In the genomic region with DNA sequence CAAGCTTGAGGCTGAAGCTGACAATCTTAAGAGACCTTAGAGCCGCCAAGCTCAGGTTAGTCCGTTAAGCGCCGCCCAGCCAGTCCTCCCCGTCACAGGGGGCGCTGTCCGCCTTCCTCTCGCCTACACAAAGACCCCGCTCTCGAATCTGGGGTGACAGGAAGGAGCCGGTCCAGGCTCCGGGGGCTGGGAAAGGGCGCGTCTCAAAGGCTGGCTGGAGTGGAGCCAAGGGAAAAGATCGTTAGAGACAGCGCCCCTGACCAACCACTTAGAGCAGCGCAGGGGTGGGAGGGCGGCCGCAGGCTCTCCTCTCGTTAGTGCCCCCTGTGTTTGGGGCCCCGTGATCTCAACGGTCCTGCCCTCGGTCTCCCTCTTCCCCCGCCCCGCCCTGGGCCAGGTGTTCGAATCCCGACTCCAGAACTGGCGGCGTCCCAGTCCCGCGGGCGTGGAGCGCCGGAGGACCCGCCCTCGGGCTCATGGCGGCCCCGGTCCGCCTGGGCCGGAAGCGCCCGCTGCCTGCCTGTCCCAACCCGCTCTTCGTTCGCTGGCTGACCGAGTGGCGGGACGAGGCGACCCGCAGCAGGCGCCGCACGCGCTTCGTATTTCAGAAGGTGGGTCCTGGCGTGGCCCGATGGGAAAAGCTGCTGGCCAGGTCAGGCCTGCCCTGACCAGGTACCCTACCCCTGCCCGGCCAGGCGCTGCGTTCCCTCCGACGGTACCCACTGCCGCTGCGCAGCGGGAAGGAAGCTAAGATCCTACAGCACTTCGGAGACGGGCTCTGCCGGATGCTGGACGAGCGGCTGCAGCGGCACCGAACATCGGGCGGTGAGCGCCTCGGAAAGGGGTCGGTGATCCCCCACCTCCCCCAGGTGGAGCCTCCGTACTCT, we compare ENCODE assay signal across 8 cellular contexts. TPM values are rescaled to one million over a fixed set of nuclear protein-coding genes. Genes with fewer than 3 reads are reported as not detected.
A peak's percentile ranks its signal among the peaks of the same experiment; 100 is the strongest.
DNase-seq lines count a peak whose midpoint lies in the region; ATAC-seq and TF ChIP-seq lines count a peak whose summit lies in the region.

A gene with protein sequence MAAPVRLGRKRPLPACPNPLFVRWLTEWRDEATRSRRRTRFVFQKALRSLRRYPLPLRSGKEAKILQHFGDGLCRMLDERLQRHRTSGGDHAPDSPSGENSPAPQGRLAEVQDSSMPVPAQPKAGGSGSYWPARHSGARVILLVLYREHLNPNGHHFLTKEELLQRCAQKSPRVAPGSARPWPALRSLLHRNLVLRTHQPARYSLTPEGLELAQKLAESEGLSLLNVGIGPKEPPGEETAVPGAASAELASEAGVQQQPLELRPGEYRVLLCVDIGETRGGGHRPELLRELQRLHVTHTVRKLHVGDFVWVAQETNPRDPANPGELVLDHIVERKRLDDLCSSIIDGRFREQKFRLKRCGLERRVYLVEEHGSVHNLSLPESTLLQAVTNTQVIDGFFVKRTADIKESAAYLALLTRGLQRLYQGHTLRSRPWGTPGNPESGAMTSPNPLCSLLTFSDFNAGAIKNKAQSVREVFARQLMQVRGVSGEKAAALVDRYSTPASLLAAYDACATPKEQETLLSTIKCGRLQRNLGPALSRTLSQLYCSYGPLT (plus strand): TSS at position 156 of the 887 bp plus-strand sequence. CDS start 321 bp downstream, at position 477.

- peak; percentile 73 for ATAC-seq in left ventricle myocardium superior
- peak; percentile 68 to 82 (median 73) for ATAC-seq in psoas muscle

- H3K4me3 ChIP-seq in HFF-Myc (replicated peaks; ENCODE audit: low read depth, low read length) = peak within 1 kb of the TSS; percentile 80
- peak within 1 kb of the TSS; percentile 100 for H3K4me3 ChIP-seq in psoas muscle
- H3K4me3 ChIP-seq in urinary bladder (ENCODE audit: low read depth, low read length) = peak within 1 kb of the TSS; percentile 72

- intact Hi-C loops in T-helper 2 cell treated with Interferon-gamma antibody and Interleukin-4, amounts not matched to agents 100 ng/mL and 5 ng/mL, for 36 hours (cut with micrococcal nuclease) = loop anchor here (1.0 kb wide), 4 partner anchors 13 to 129 kb away; a partner anchor contains a TSS
- intact Hi-C loops in left ventricle myocardium superior (cut with micrococcal nuclease) (no loop called here), psoas muscle (cut with DNase I) (loop anchor here in 1 of 2 donors (2.0 kb wide), 1 partner anchor 26 kb away; no protein-coding TSS in a partner anchor)

- DNase-seq in DMS53 treated with DMSO at 0.1 percent for 48 hours (lab: John Stamatoyannopoulos, UW; ENCODE audit: unreplicated experiment) (peak; percentile 86), HFF-Myc (ENCODE audit: extremely low read depth, low read depth) (peak; percentile 95), NCI-H1930 (lab: John Stamatoyannopoulos, UW) (peak; percentile 86 to 92), left ventricle myocardium superior (peak; percentile 98), psoas muscle (peak; percentile 97 to 98)

- H3K27ac ChIP-seq in angular gyrus (ENCODE audit: low read depth, low read length) = peak within 1 kb of the TSS; percentile 93
- H3K27ac ChIP-seq in psoas muscle = peak within 1 kb of the TSS; percentile 99
- peak within 1 kb of the TSS; percentile 95 for H3K27ac ChIP-seq in urinary bladder (ENCODE audit: low read depth)

- H3K9me3 ChIP-seq in psoas muscle = no peaks in the 10 kb centered on the region

- H3K36me3 ChIP-seq in psoas muscle (ENCODE audit: insufficient read depth in 1 of 2, low read depth in 1 of 2) (peaks cover 0 to 47% of the 10 kb centered on the region in 2 donors), urinary bladder (ENCODE audit: insufficient read depth) (no peaks in the 10 kb centered on the region)

- no peaks in the 10 kb centered on the region for H3K27me3 ChIP-seq in psoas muscle (ENCODE audit: insufficient read depth in 3 of 3, low read length in 2 of 3)

- peak; percentile 86 for TF ChIP-seq CTCF in HFF-Myc (IDR thresholded peaks at IDR 0.05; ENCODE audit: low read depth, low read length, missing control alignments)
- TF ChIP-seq CTCF in psoas muscle (IDR thresholded peaks at IDR 0.05) = peak; percentile 75

- WGBS in psoas muscle, 3 donors = 0% methylated on average over 65 to 78 of the region's 78 CpGs
- under 1% methylated on average over 78 of the region's 78 CpGs for WGBS in urinary bladder

- H3K4me1 ChIP-seq in psoas muscle = peaks cover 21% of the 10 kb centered on the region
- no peaks in the 10 kb centered on the region for H3K4me1 ChIP-seq in urinary bladder (ENCODE audit: insufficient read depth)

RNA-seq across cellular contexts. Expression of the gene that starts here (rescaled TPM):
- 94.0 and 101 TPM in 2 replicates for total RNA-seq in T-helper 2 cell treated with Interferon-gamma antibody and Interleukin-4, amounts not matched to agents 100 ng/mL and 5 ng/mL, for 36 hours
- total RNA-seq in left ventricle myocardium superior (37.8 TPM), psoas muscle (10 to 100 TPM; 28.0 to 35.6 (median 31.4) TPM), urinary bladder (38.2 TPM)
- polyA plus RNA-seq in psoas muscle (10 to 100 TPM; 32.5 to 55.3 (median 44.4) TPM), urinary bladder (65.4 TPM)

Comparison
In these comparisons a context has a peak if more than half of its experiments do, and no peak if none do; other contexts are left out.
1. Peak in every context shown above with its lines: DNase-seq, ATAC-seq, H3K4me3 ChIP-seq and H3K27ac ChIP-seq.